In genomic region chr17:9541718-9542117, GRCh38 we compare ENCODE assay signal across 30 cellular contexts. TPM values are rescaled to one million over a fixed set of nuclear protein-coding genes. Genes with fewer than 3 reads are reported as not detected.
"Had no signal": no experiment of that assay in that cellular context is flagged by ENCODE, and none has a peak within 500 bp of the region (broad histone marks: within the 10 kb centered on the region; RNA-seq: fewer than 3 reads in every experiment).

No MANE protein-coding gene starts in this region.

- H3K9me3 Mint-ChIP-seq: stimulated activated memory B cell treated with anti-CD40 and anti-IgM and Interleukin-4, amounts not matched to agents 10 μg/mL and 1 μg/mL and 100 μg/mL, for 72 hours; stimulated activated naive CD8-positive, alpha-beta T cell treated with anti-CD3 and anti-CD28 coated beads, Interleukin-15, Interleukin-2, amounts not matched to agents 100 ng/mL and 50 ng/mL, for 24 hours; type B pancreatic cell had no signal

- FAIRE-seq: urothelium cell line had no signal

- H3K27ac Mint-ChIP-seq: stimulated activated memory B cell treated with anti-CD40 and anti-IgM and Interleukin-4, amounts not matched to agents 10 μg/mL and 1 μg/mL and 100 μg/mL, for 72 hours; stimulated activated naive B cell treated with anti-CD40 and anti-IgM and Interleukin-4, amounts not matched to agents 10 μg/mL and 1 μg/mL and 100 μg/mL, for 72 hours; stimulated activated naive CD8-positive, alpha-beta T cell treated with anti-CD3 and anti-CD28 coated beads, Interleukin-15, Interleukin-2, amounts not matched to agents 100 ng/mL and 50 ng/mL, for 24 hours; type B pancreatic cell had no signal

- H3K9me3 ChIP-seq: stomach, suprapubic skin, testis, thoracic aorta, thyroid gland, tibial artery, tibial nerve, transverse colon, upper lobe of left lung, upper lobe of right lung, uterus, vagina had no signal

- H3K4me1 Mint-ChIP-seq: stimulated activated memory B cell treated with anti-CD40 and anti-IgM and Interleukin-4, amounts not matched to agents 10 μg/mL and 1 μg/mL and 100 μg/mL, for 72 hours had no signal

- H3K36me3 ChIP-seq: thoracic aorta, thyroid gland, transverse colon, uterus, vagina had no signal

- H3K27me3 ChIP-seq: stomach, suprapubic skin, testis, thyroid gland, tibial artery, tibial nerve, transverse colon, upper lobe of left lung, upper lobe of right lung, uterus, vagina had no signal

- H3K4me3 ChIP-seq: stomach, suprapubic skin, testis, thoracic aorta, thyroid gland, tibial artery, tibial nerve, transverse colon, upper lobe of left lung, upper lobe of right lung, uterus, vagina had no signal

- H3K27me3 Mint-ChIP-seq: stimulated activated memory B cell treated with anti-CD40 and anti-IgM and Interleukin-4, amounts not matched to agents 10 μg/mL and 1 μg/mL and 100 μg/mL, for 72 hours; stimulated activated naive B cell treated with anti-CD40 and anti-IgM and Interleukin-4, amounts not matched to agents 10 μg/mL and 1 μg/mL and 100 μg/mL, for 72 hours; stimulated activated naive CD8-positive, alpha-beta T cell treated with anti-CD3 and anti-CD28 coated beads, Interleukin-15, Interleukin-2, amounts not matched to agents 100 ng/mL and 50 ng/mL, for 24 hours; type B pancreatic cell had no signal

- ATAC-seq: stimulated activated memory B cell treated with anti-CD40 and anti-IgM and Interleukin-4, amounts not matched to agents 10 μg/mL and 1 μg/mL and 100 μg/mL, for 72 hours; stimulated activated naive B cell treated with anti-CD40 and anti-IgM and Interleukin-4, amounts not matched to agents 10 μg/mL and 1 μg/mL and 100 μg/mL, for 72 hours; upper lobe of right lung had no signal

- DNase-seq: stimulated activated CD4-positive, alpha-beta T cell treated with anti-CD3 and anti-CD28 coated beads, Interleukin-1b, Interleukin-23, amount 100 ng/mL, for 48 hours; stimulated activated CD4-positive, alpha-beta T cell treated with anti-CD3 and anti-CD28 coated beads, Interleukin-2, amount 100 ng/mL, for 24 hours; stimulated activated CD4-positive, alpha-beta T cell treated with anti-CD3 and anti-CD28 coated beads, Interleukin-2, amount 100 ng/mL, for 48 hours; stimulated activated CD4-positive, alpha-beta T cell treated with anti-CD3 and anti-CD28 coated beads, Interleukin-4, amount 100 ng/mL, for 1 hour; stimulated activated CD4-positive, alpha-beta T cell treated with anti-CD3 and anti-CD28 coated beads, Interleukin-4, amount 100 ng/mL, for 24 hours; stimulated activated CD4-positive, alpha-beta T cell treated with anti-CD3 and anti-CD28 coated beads, Interleukin-4, amount 100 ng/mL, for 4 hours; stimulated activated CD8-positive, alpha-beta memory T cell treated with anti-CD3 and anti-CD28 coated beads, Interleukin-4, amount 100 ng/mL, for 48 hours; stimulated activated naive B cell treated with anti-CD40 and anti-IgM and Interleukin-4, amounts not matched to agents 10 μg/mL and 1 μg/mL and 100 μg/mL, for 72 hours; stimulated activated naive CD4-positive, alpha-beta T cell; stimulated activated naive CD4-positive, alpha-beta T cell treated with Interleukin-2 at 50 U/mL for 16 hours; stomach; substantia nigra; testis; thyroid gland; tibial artery; transverse colon; trophoblast cell; upper lobe of left lung; upper lobe of right lung; uterus had no signal

- H3K4me3 Mint-ChIP-seq: stimulated activated memory B cell treated with anti-CD40 and anti-IgM and Interleukin-4, amounts not matched to agents 10 μg/mL and 1 μg/mL and 100 μg/mL, for 72 hours; stimulated activated naive B cell treated with anti-CD40 and anti-IgM and Interleukin-4, amounts not matched to agents 10 μg/mL and 1 μg/mL and 100 μg/mL, for 72 hours; stimulated activated naive CD8-positive, alpha-beta T cell treated with anti-CD3 and anti-CD28 coated beads, Interleukin-15, Interleukin-2, amounts not matched to agents 100 ng/mL and 50 ng/mL, for 24 hours; type B pancreatic cell had no signal

- H3K27ac ChIP-seq: stomach, suprapubic skin, testis, thoracic aorta, thyroid gland, tibial artery, tibial nerve, transverse colon, upper lobe of left lung, upper lobe of right lung, uterus, vagina had no signal

- H3K4me1 ChIP-seq: suprapubic skin, testis, thyroid gland, tibial artery, tibial nerve, transverse colon, upper lobe of left lung, upper lobe of right lung, uterus, vagina had no signal

RNA-seq across cellular contexts. Expression of gene CFAP52, which starts 34.7 kb away (rescaled TPM):
- total RNA-seq: stomach, subcutaneous adipose tissue, suprapubic skin, thoracic aorta, transverse colon, upper lobe of right lung, ureter had no signal
- polyA plus RNA-seq: stomach had no signal
